1 cellular context compared by ENCODE assay signal in the genomic region with DNA sequence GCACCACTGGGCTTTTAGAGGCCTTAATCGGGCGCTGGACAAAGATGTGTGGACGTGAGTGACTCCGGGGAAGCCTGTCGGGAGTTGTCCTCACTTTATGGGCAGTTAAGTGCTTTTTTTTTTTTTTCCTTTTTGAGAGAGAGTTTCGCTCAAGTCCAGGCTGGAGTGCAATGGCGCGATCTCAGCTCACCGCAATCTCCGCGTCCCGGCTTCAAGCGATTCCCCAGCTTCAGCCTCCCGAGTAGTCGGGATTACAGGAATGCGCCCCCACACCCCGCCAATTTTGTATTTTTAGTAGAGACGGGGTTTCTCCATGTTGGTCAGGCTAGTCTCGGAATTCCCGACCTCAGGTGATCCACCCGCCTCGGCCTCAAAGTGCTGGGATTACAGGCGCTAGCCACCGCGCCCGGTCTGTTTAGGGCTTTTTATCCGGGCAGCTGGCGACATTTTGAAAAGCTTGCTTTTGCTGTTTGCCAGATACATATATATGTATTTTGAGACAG.
TF ChIP-seq lines count a peak whose summit lies in the region.

No MANE protein-coding gene starts in this region.

TF ChIP-seq in WTC11, 78 proteins besides CTCF, POLR2A, EP300 and RAD21 (continued from another document):
- TF ChIP-seq, protein P1, sequence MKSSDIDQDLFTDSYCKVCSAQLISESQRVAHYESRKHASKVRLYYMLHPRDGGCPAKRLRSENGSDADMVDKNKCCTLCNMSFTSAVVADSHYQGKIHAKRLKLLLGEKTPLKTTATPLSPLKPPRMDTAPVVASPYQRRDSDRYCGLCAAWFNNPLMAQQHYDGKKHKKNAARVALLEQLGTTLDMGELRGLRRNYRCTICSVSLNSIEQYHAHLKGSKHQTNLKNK (CRISPR knock-in tag; IDR thresholded peaks at IDR 0.05): no peak
- TF ChIP-seq ETV6 (CRISPR knock-in tag; IDR thresholded peaks at IDR 0.05) (no peak), FOXK1 (CRISPR knock-in tag; IDR thresholded peaks at IDR 0.05) (no peak), HMGA2 (CRISPR knock-in tag; IDR thresholded peaks at IDR 0.05) (no peak)
